ENCODE assay signal across 1 cellular context in genomic region chr2:54468643-54469042, GRCh38.
TF ChIP-seq lines count a peak whose summit lies in the region.

No MANE protein-coding gene starts in this region.

TF ChIP-seq in WTC11, 78 proteins besides CTCF, POLR2A, EP300 and RAD21 (continued from another document):
- TF ChIP-seq ATF6 (CRISPR knock-in tag; IDR thresholded peaks at IDR 0.05) (no peak), IRF1 (CRISPR knock-in tag; IDR thresholded peaks at IDR 0.05) (no peak), CREB1 (CRISPR knock-in tag; IDR thresholded peaks at IDR 0.05) (no peak)
